9 cellular contexts compared by ENCODE assay signal in genomic region chr11:2691991-2692841, GRCh38. TPM values are rescaled to one million over a fixed set of nuclear protein-coding genes. Genes with fewer than 3 reads are reported as not detected.
DNase-seq lines count a peak whose midpoint lies in the region; ATAC-seq and TF ChIP-seq lines count a peak whose summit lies in the region.
"Had no signal": no experiment of that assay in that cellular context is flagged by ENCODE, and none has a peak within 500 bp of the region (broad histone marks: within the 10 kb centered on the region; RNA-seq: fewer than 3 reads in every experiment).

No MANE protein-coding gene starts in this region.

- peaks cover 6% of the 10 kb centered on the region for H3K36me3 Mint-ChIP-seq in chondrocyte (ENCODE audit: low read depth)
- H3K36me3 Mint-ChIP-seq in activated CD4-positive, alpha-beta memory T cell treated with anti-CD3 and anti-CD28 coated beads, Interleukin-2, amount 10 ng/mL, durations not matched to agents 7 days and 5 days (ENCODE audit: low read depth), result no peaks in the 10 kb centered on the region
- H3K36me3 Mint-ChIP-seq in activated T-cell treated with anti-CD3 and anti-CD28 coated beads, Interleukin-2, amount 50 U/mL, for 24 hours (ENCODE audit: low read depth), result peaks cover 3% of the 10 kb centered on the region

- no peak overlapping the region for H3K4me3 Mint-ChIP-seq in chondrocyte (ENCODE audit: unreplicated experiment)
- H3K4me3 Mint-ChIP-seq in activated CD4-positive, alpha-beta memory T cell treated with anti-CD3 and anti-CD28 coated beads, Interleukin-2, amount 10 ng/mL, durations not matched to agents 7 days and 5 days, result no peak overlapping the region
- no peak overlapping the region for H3K4me3 Mint-ChIP-seq in activated T-cell treated with anti-CD3 and anti-CD28 coated beads, Interleukin-2, amount 50 U/mL, for 24 hours

- ATAC-seq in HG03025 (IDR thresholded peaks at IDR 0.05; ENCODE audit: low FRiP score, unreplicated experiment), result no peak

- H3K27me3 Mint-ChIP-seq in chondrocyte (ENCODE audit: low read depth), result no peaks in the 10 kb centered on the region
- H3K27me3 Mint-ChIP-seq in activated CD4-positive, alpha-beta memory T cell treated with anti-CD3 and anti-CD28 coated beads, Interleukin-2, amount 10 ng/mL, durations not matched to agents 7 days and 5 days, result no peaks in the 10 kb centered on the region
- H3K27me3 Mint-ChIP-seq in activated T-cell treated with anti-CD3 and anti-CD28 coated beads, Interleukin-2, amount 50 U/mL, for 24 hours, result no peaks in the 10 kb centered on the region

- no peaks in the 10 kb centered on the region for H3K9me3 Mint-ChIP-seq in chondrocyte (ENCODE audit: low read depth)
- H3K9me3 Mint-ChIP-seq in activated CD4-positive, alpha-beta memory T cell treated with anti-CD3 and anti-CD28 coated beads, Interleukin-2, amount 10 ng/mL, durations not matched to agents 7 days and 5 days, result no peaks in the 10 kb centered on the region
- no peaks in the 10 kb centered on the region for H3K9me3 Mint-ChIP-seq in activated T-cell treated with anti-CD3 and anti-CD28 coated beads, Interleukin-2, amount 50 U/mL, for 24 hours

- H3K27ac Mint-ChIP-seq in chondrocyte (ENCODE audit: unreplicated experiment), result peak overlapping the region; percentile 70
- H3K27ac Mint-ChIP-seq in activated CD4-positive, alpha-beta memory T cell treated with anti-CD3 and anti-CD28 coated beads, Interleukin-2, amount 10 ng/mL, durations not matched to agents 7 days and 5 days, result no peak overlapping the region
- no peak overlapping the region for H3K27ac Mint-ChIP-seq in activated T-cell treated with anti-CD3 and anti-CD28 coated beads, Interleukin-2, amount 50 U/mL, for 24 hours

- H3K4me1 Mint-ChIP-seq in chondrocyte (ENCODE audit: low read depth), result peaks cover 52% of the 10 kb centered on the region
- H3K4me1 Mint-ChIP-seq in activated CD4-positive, alpha-beta memory T cell treated with anti-CD3 and anti-CD28 coated beads, Interleukin-2, amount 10 ng/mL, durations not matched to agents 7 days and 5 days, result no peaks in the 10 kb centered on the region
- H3K4me1 Mint-ChIP-seq in activated T-cell treated with anti-CD3 and anti-CD28 coated beads, Interleukin-2, amount 50 U/mL, for 24 hours (ENCODE audit: low read depth), result peaks cover under 1% of the 10 kb centered on the region

- intact Hi-C loops in posterior vena cava (cut with DNase I), result loop anchor here in 1 of 2 donors (1.0 kb wide), 1 partner anchor 23 kb away; no protein-coding TSS in a partner anchor

- in situ Hi-C loops in GM13977 (cut with MboI; ENCODE audit: low pct_unique_long_range_greater_than_20kb, low sequenced_read_pairs, unreplicated experiment), result no loop called here

- DNase-seq in GM13977 (ENCODE audit: low spot score) (no peak), NCI-H146 treated with DMSO at 0.1 percent for 48 hours (lab: John Stamatoyannopoulos, UW; ENCODE audit: unreplicated experiment) (peak; percentile 47), chondrocyte (ENCODE audit: low spot score) (peak; percentile 24), posterior vena cava (ENCODE audit: low spot score) (peak; percentile 36), AML-193 (lab: John Stamatoyannopoulos, UW) (no peak)
- no peak for DNase-seq in activated CD4-positive, alpha-beta memory T cell treated with anti-CD3 and anti-CD28 coated beads, Interleukin-2, amount 10 ng/mL, durations not matched to agents 7 days and 5 days
- DNase-seq in activated T-cell treated with anti-CD3 and anti-CD28 coated beads, Interleukin-2, amount 50 U/mL, for 24 hours, result no peak
- DNase-seq: NCI-H1048 had no signal

- TF ChIP-seq CTCF in GM13977 (IDR thresholded peaks at IDR 0.05; ENCODE audit: extremely low read depth, insufficient read depth, missing control alignments) (peak; percentile 13), chondrocyte (IDR thresholded peaks at IDR 0.05) (no peak)

- POLR2A ChIA-PET in activated CD4-positive, alpha-beta memory T cell treated with anti-CD3 and anti-CD28 coated beads, Interleukin-2, amount 10 ng/mL, durations not matched to agents 7 days and 5 days (lab: Charles Lee), result no interaction called here

- CTCF ChIA-PET in activated CD4-positive, alpha-beta memory T cell treated with anti-CD3 and anti-CD28 coated beads, Interleukin-2, amount 10 ng/mL, durations not matched to agents 7 days and 5 days (lab: Charles Lee), result interaction anchor here (0.6 to 1.4 kb wide), 2 partner anchors 10 to 196 kb away, joined by 3 read pairs; no protein-coding TSS in a partner anchor

RNA-seq across cellular contexts. Expression of gene KCNQ1OT1, which starts 7.6 kb away (rescaled TPM):
- total RNA-seq in chondrocyte (2.5 to 8.5 TPM (median 2.7 TPM) in 3 replicates), posterior vena cava (1 to 10 TPM; 1.8 to 3.5 TPM)
- total RNA-seq in activated CD4-positive, alpha-beta memory T cell treated with anti-CD3 and anti-CD28 coated beads, Interleukin-2, amount 10 ng/mL, durations not matched to agents 7 days and 5 days, result under 1 TPM; 0.25 to 0.28 TPM

Comparison
In these comparisons a context has a peak if more than half of its experiments do, and no peak if none do; other contexts are left out.
1. DNase-seq: peak in NCI-H146 treated with DMSO at 0.1 percent for 48 hours (single experiment), chondrocyte (single experiment) and posterior vena cava (single experiment); none in GM13977 (single experiment), activated CD4-positive, alpha-beta memory T cell treated with anti-CD3 and anti-CD28 coated beads, Interleukin-2, amount 10 ng/mL, durations not matched to agents 7 days and 5 days (single experiment), AML-193 (0 of 2) and activated T-cell treated with anti-CD3 and anti-CD28 coated beads, Interleukin-2, amount 50 U/mL, for 24 hours (single experiment).